17 cellular contexts compared by ENCODE assay signal in the genomic region with DNA sequence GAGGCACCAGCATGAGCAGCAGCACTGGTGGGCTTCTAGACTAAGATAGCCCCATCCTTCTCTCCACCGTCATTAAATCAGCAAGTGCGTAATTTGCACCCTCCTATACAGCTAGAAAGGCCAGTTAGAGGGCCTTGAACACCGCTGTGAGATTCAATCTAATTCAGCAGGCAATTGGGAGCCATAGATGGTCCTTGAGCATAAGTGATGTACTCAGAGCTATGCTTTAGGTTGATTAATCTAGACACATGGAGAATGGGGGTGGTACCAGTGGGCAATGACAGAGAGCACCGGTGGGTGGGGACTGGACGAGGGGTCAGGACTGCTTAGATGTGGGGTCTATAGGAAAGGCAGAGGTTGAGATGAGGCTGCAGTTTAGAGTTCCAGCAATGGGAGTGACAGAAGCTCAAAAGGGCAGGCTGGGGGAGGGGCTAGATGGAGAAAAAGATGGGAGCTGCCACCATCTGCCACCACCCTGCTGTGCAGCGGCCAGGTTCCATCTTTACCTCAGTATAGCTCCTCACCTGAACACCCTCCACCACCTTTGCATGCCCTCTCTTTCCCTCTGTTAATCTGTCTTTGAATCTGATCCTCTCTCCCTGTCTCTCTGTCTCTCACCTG.
DNase-seq lines count a peak whose midpoint lies in the region; ATAC-seq and TF ChIP-seq lines count a peak whose summit lies in the region.
"Had no signal": no experiment of that assay in that cellular context is flagged by ENCODE, and none has a peak within 500 bp of the region (broad histone marks: within the 10 kb centered on the region; RNA-seq: fewer than 3 reads in every experiment).

No MANE protein-coding gene starts in this region.

- H3K27me3 Mint-ChIP-seq in activated CD8-positive, alpha-beta T cell treated with anti-CD3 and anti-CD28 coated beads for 36 hours = no peaks in the 10 kb centered on the region

- intact Hi-C loops in gastrocnemius medialis (cut with DNase I; ENCODE audit: low total_unique reads) = no loop called here
- intact Hi-C loops in activated CD8-positive, alpha-beta T cell treated with anti-CD3 and anti-CD28 coated beads for 36 hours (cut with micrococcal nuclease) = no loop called here

- H3K9me3 ChIP-seq in gastrocnemius medialis = no peaks in the 10 kb centered on the region
- H3K9me3 ChIP-seq: BE2C, SJCRH30 had no signal

- H3K4me3 Mint-ChIP-seq in activated CD8-positive, alpha-beta T cell treated with anti-CD3 and anti-CD28 coated beads for 36 hours = no peak overlapping the region
- H3K4me3 Mint-ChIP-seq: CD4-positive, CD25-positive, alpha-beta regulatory T cell had no signal

- H3K27me3 ChIP-seq in gastrocnemius medialis = no peaks in the 10 kb centered on the region
- H3K27me3 ChIP-seq: BE2C, SJCRH30 had no signal

- no peaks in the 10 kb centered on the region for H3K4me1 ChIP-seq in gastrocnemius medialis
- H3K4me1 ChIP-seq: BE2C had no signal

- POLR2A ChIA-PET in activated CD8-positive, alpha-beta T cell treated with anti-CD3 and anti-CD28 coated beads for 36 hours (lab: Charles Lee) = interaction anchor here (1.1 kb wide), 1 partner anchor 26 kb away, joined by 3 read pairs; no protein-coding TSS in a partner anchor

- H3K4me3 ChIP-seq in gastrocnemius medialis = no peak overlapping the region
- H3K4me3 ChIP-seq: GM12878, SJCRH30 had no signal

- in situ Hi-C loops in gastrocnemius medialis (cut with MboI; ENCODE audit: low sequenced_read_pairs in 4 of 4) = no loop called here

- DNase-seq in NCI-H146 (lab: John Stamatoyannopoulos, UW) (peak; percentile 24), NCI-H146 treated with DMSO at 0.1 percent for 48 hours (lab: John Stamatoyannopoulos, UW; ENCODE audit: unreplicated experiment) (no peak), erythroblast (lab: John Stamatoyannopoulos, UW) (peak; percentile 13 to 33), gastrocnemius medialis (no peak), NCI-H1105 (lab: John Stamatoyannopoulos, UW) (no peak)
- DNase-seq in activated CD8-positive, alpha-beta T cell treated with anti-CD3 and anti-CD28 coated beads for 36 hours = no peak
- DNase-seq: BE2C; CD4-positive, CD25-positive, alpha-beta regulatory T cell; COR-L47; EL; GOT3; KG1; NCI-H2029; SJCRH30 had no signal

- no peaks in the 10 kb centered on the region for H3K4me1 Mint-ChIP-seq in activated CD8-positive, alpha-beta T cell treated with anti-CD3 and anti-CD28 coated beads for 36 hours (ENCODE audit: low read depth)

- no peaks in the 10 kb centered on the region for H3K36me3 Mint-ChIP-seq in activated CD8-positive, alpha-beta T cell treated with anti-CD3 and anti-CD28 coated beads for 36 hours (ENCODE audit: low read depth)
- H3K36me3 Mint-ChIP-seq: CD4-positive, CD25-positive, alpha-beta regulatory T cell had no signal

- H3K27ac Mint-ChIP-seq in activated CD8-positive, alpha-beta T cell treated with anti-CD3 and anti-CD28 coated beads for 36 hours = no peak overlapping the region
- H3K27ac Mint-ChIP-seq: CD4-positive, CD25-positive, alpha-beta regulatory T cell had no signal

- no peaks in the 10 kb centered on the region for H3K9me3 Mint-ChIP-seq in activated CD8-positive, alpha-beta T cell treated with anti-CD3 and anti-CD28 coated beads for 36 hours

- TF ChIP-seq CTCF in VCaP (conservative IDR thresholded peaks at IDR 0.05) (no peak), gastrocnemius medialis (IDR thresholded peaks at IDR 0.05 in 4 of 5, conservative IDR thresholded peaks at IDR 0.05 in 1 of 5) (no peak)
- no peak for TF ChIP-seq CTCF in activated CD8-positive, alpha-beta T cell treated with anti-CD3 and anti-CD28 coated beads for 36 hours (IDR thresholded peaks at IDR 0.05)

- no peak for ATAC-seq in gastrocnemius medialis
- ATAC-seq in GM21529 (IDR thresholded peaks at IDR 0.05; ENCODE audit: unreplicated experiment) = no peak
- ATAC-seq in activated CD8-positive, alpha-beta T cell treated with anti-CD3 and anti-CD28 coated beads for 36 hours = no peak
- ATAC-seq: GM12878 had no signal

- CTCF ChIA-PET in activated CD8-positive, alpha-beta T cell treated with anti-CD3 and anti-CD28 coated beads for 36 hours (lab: Charles Lee) = interaction anchor here (1.0 kb wide), 1 partner anchor 8 kb away, joined by 3 read pairs; no protein-coding TSS in a partner anchor

- H3K27ac ChIP-seq in VCaP (peak overlapping the region; percentile 67), gastrocnemius medialis (no peak overlapping the region)
- H3K27ac ChIP-seq: SJCRH30 had no signal

- TF ChIP-seq POLR2A in erythroblast (IDR thresholded peaks at IDR 0.05; ENCODE audit: low read length) (no peak), gastrocnemius medialis (IDR thresholded peaks at IDR 0.05) (no peak)

- H3K36me3 ChIP-seq in gastrocnemius medialis = no peaks in the 10 kb centered on the region
- H3K36me3 ChIP-seq: BE2C, SJCRH30 had no signal

Comparison
In these comparisons a context has a peak if more than half of its experiments do, and no peak if none do; other contexts are left out.
1. DNase-seq: peak in NCI-H146 (single experiment) and erythroblast (2 of 2); none in NCI-H146 treated with DMSO at 0.1 percent for 48 hours (single experiment), gastrocnemius medialis (0 of 2), NCI-H1105 (single experiment) and activated CD8-positive, alpha-beta T cell treated with anti-CD3 and anti-CD28 coated beads for 36 hours (single experiment).